ENCODE assay signal across 8 cellular contexts in the genomic region with DNA sequence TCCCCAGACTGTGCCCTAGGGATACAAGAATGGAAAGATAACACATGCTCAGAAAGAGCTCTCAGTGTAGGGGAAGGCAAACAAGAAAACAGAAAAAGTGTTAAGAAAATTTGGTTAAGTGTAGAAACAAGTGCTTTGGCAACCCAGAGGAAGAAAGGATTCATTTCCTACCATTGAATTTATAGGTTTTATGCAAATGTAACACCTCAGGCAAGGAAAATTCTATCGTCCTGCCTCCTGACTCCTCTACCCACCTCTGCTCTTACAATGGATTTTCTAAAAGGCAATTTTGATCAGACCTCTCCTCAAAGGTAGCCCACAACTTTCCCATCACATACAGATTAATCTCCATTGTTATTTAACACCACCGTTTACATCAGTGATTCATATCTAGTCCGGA.
"Had no signal": no experiment of that assay in that cellular context is flagged by ENCODE, and none has a peak within 500 bp of the region (broad histone marks: within the 10 kb centered on the region; RNA-seq: fewer than 3 reads in every experiment).

No MANE protein-coding gene starts in this region.

- DNase-seq: H9, HFFc6, KBM-7 had no signal

- H3K27ac Mint-ChIP-seq: GM23338, HFFc6, IgD-negative memory B cell had no signal

- H3K4me3 ChIP-seq: GM23338 had no signal

- H3K27me3 Mint-ChIP-seq: IgD-negative memory B cell had no signal

- H3K4me1 Mint-ChIP-seq: IgD-negative memory B cell had no signal

- H3K4me3 Mint-ChIP-seq: GM23338, H9, HFFc6, IgD-negative memory B cell had no signal

- H3K4me2 ChIP-seq: GM23338 had no signal

- H3K36me3 Mint-ChIP-seq: IgD-negative memory B cell had no signal

- ATAC-seq: GM23338, HCT116, HepG2 had no signal

- H3K27ac ChIP-seq: HL-60 had no signal

- H3K9me3 Mint-ChIP-seq: GM23338, H9, HFFc6 had no signal

- H2AFZ ChIP-seq: GM23338 had no signal
